10 cellular contexts compared by ENCODE assay signal in the genomic region with DNA sequence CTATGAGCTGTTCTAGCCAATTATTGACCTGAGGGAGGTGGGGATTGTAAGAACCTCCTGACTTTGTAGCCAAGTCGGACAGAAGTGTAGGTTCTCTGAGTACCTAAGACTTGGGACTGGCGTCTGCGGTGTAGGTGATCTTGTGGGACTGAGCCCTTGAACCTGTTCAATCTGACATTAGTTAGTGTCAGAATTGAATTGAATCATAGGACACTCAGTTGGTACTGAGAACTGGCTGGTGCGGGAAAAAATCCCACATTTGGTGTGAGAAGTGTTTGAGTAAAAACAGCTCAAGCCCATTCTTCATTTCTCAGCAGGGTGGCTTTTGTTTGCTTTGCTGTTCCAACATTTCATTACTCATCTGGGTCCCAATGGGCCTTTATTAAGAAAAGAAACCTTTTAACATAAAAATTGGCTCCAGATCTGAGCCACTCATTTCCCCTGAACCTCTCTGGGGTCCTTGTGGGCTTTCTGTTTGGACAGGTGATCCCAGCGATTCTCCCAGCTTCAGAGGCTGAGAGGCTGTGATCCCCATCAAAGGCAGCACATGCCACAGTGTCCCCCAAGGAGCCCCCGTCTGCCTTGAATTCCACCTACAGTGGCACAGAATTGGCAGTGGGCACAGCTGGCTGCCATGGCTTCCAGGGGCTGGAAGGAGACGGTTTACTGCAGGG.
DNase-seq lines count a peak whose midpoint lies in the region; ATAC-seq, FAIRE-seq and TF ChIP-seq lines count a peak whose summit lies in the region.
"Had no signal": no experiment of that assay in that cellular context is flagged by ENCODE, and none has a peak within 500 bp of the region (broad histone marks: within the 10 kb centered on the region; RNA-seq: fewer than 3 reads in every experiment).

No MANE protein-coding gene starts in this region.

- H3K27ac ChIP-seq in A549 (peak overlapping the region; percentile 91 to 93), mesenchymal stem cell (ENCODE audit: low read length, poor library complexity, severe bottlenecking) (peak overlapping the region; percentile 38)

- peak overlapping the region; percentile 43 for H3K9ac ChIP-seq in mesenchymal stem cell (ENCODE audit: low read length)

- H3K36me3 Mint-ChIP-seq in chondrocyte (ENCODE audit: low read depth): no peaks in the 10 kb centered on the region
- H3K36me3 Mint-ChIP-seq in CD14-positive monocyte: no peaks in the 10 kb centered on the region

- 0% methylated on average over 7 of the region's 7 CpGs for WGBS in A549 (ENCODE audit: missing lambda C conversion rate)
- WGBS in mesenchymal stem cell: 85% methylated on average over 7 of the region's 7 CpGs

- peaks cover 41% of the 10 kb centered on the region for H3K4me1 Mint-ChIP-seq in chondrocyte (ENCODE audit: low read depth)
- H3K4me1 Mint-ChIP-seq in CD14-positive monocyte: no peaks in the 10 kb centered on the region

- H3K18ac ChIP-seq in mesenchymal stem cell (ENCODE audit: low read depth in 1 of 2, low read length in 2 of 2): no peak overlapping the region

- no peak overlapping the region for H2BK5ac ChIP-seq in mesenchymal stem cell (ENCODE audit: low read depth, low read length, poor library complexity, severe bottlenecking)

- H3K27me3 Mint-ChIP-seq in chondrocyte (ENCODE audit: low read depth) (no peaks in the 10 kb centered on the region), CD14-positive monocyte (ENCODE audit: low read depth in 3 of 3) (peaks cover 29 to 39% (median 30%) of the 10 kb centered on the region in 3 donors)

- TF ChIP-seq RAD21 in A549 (conservative IDR thresholded peaks at IDR 0.05 in 1 of 2, IDR thresholded peaks at IDR 0.05 in 1 of 2): peak in 1 of 2 experiments; percentile 9; a peak in 1 of 5 replicates
- no peak for TF ChIP-seq RAD21 in Ishikawa (IDR thresholded peaks at IDR 0.05; ENCODE audit: low read depth)

- no peaks in the 10 kb centered on the region for H3K9me3 ChIP-seq in A549
- no peaks in the 10 kb centered on the region for H3K9me3 ChIP-seq in mesenchymal stem cell (ENCODE audit: control insufficient read depth, low read length)

- H2AFZ ChIP-seq in mesenchymal stem cell (ENCODE audit: low read depth, low read length): no peak overlapping the region

- H3K27me3 ChIP-seq in mesenchymal stem cell (ENCODE audit: control insufficient read depth in 1 of 2, insufficient read depth in 1 of 2, low read length in 2 of 2): peaks cover 0 to 13% of the 10 kb centered on the region in 2 experiments

- peak in 1 of 2 experiments; percentile 64 for DNase-seq in A549 (ENCODE audit: low read depth in 1 of 2, low spot score in 1 of 2)
- no peak for DNase-seq in chondrocyte (ENCODE audit: low spot score)
- DNase-seq in mesenchymal stem cell: no peak
- no peak for DNase-seq in ureter (ENCODE audit: low spot score)
- DNase-seq in CD14-positive monocyte (ENCODE audit: low spot score): no peak
- no peak for DNase-seq in NCI-H748 treated with DMSO at 0.1 percent for 48 hours (lab: John Stamatoyannopoulos, UW)
- DNase-seq: activated T-cell treated with anti-CD3 and anti-CD28 coated beads, Interleukin-2, amount 50 U/mL, for 48 hours had no signal

- H3K27ac Mint-ChIP-seq in chondrocyte (ENCODE audit: unreplicated experiment) (peak overlapping the region; percentile 95), CD14-positive monocyte (no peak overlapping the region)

- FAIRE-seq in A549 (lab: Jason Lieb, UNC): peak; percentile 43
- FAIRE-seq: islet of Langerhans had no signal

- peak overlapping the region in 1 of 2 experiments; percentile 60 for H3K23ac ChIP-seq in mesenchymal stem cell (ENCODE audit: low read length in 2 of 2)

- H3K4me3 Mint-ChIP-seq in chondrocyte (ENCODE audit: unreplicated experiment) (peak overlapping the region; percentile 23), CD14-positive monocyte (no peak overlapping the region)

- no peak overlapping the region for H3K14ac ChIP-seq in mesenchymal stem cell (ENCODE audit: low read length in 2 of 2)

- CTCF ChIA-PET in A549 (lab: Yijun Ruan, JAX): interaction anchor here (0.8 to 8.3 kb wide), 10 partner anchors 13 to 402 kb away, joined by 3 to 75 read pairs (median 6); no protein-coding TSS in a partner anchor

- intact Hi-C loops in CD14-positive monocyte (cut with micrococcal nuclease): no loop called here

- no peak overlapping the region for H3K4ac ChIP-seq in mesenchymal stem cell (ENCODE audit: low read depth in 1 of 2, low read length in 2 of 2)

- no peak overlapping the region for H4K91ac ChIP-seq in mesenchymal stem cell (ENCODE audit: low read length)

- ATAC-seq in A549 (peak; percentile 13 to 57), HG02884 (IDR thresholded peaks at IDR 0.05; ENCODE audit: unreplicated experiment) (no peak)

- TF ChIP-seq POLR2A in A549 (IDR thresholded peaks at IDR 0.05; ENCODE audit: low read length): no peak; the same call in none of the 2 replicates

- H3K4me3 ChIP-seq in A549: peak overlapping the region; percentile 31
- peak overlapping the region in 1 of 2 experiments; percentile 32 for H3K4me3 ChIP-seq in mesenchymal stem cell (ENCODE audit: insufficient read depth in 1 of 2, low read depth in 1 of 2, low read length in 2 of 2)

- no peaks in the 10 kb centered on the region for H3K79me1 ChIP-seq in mesenchymal stem cell (replicated peaks; ENCODE audit: low read length, poor library complexity, severe bottlenecking)

- H3K36me3 ChIP-seq in mesenchymal stem cell (ENCODE audit: control insufficient read depth in 1 of 2, insufficient read depth in 2 of 2, low read depth in 1 of 2, low read length in 2 of 2): no peaks in the 10 kb centered on the region

- H2BK12ac ChIP-seq in mesenchymal stem cell (ENCODE audit: low read length in 2 of 2): no peak overlapping the region

- peak; percentile 79 to 85; a peak in 3 of 5 replicates for TF ChIP-seq EP300 in A549 (IDR thresholded peaks at IDR 0.05)
- TF ChIP-seq EP300 in Ishikawa (IDR thresholded peaks at IDR 0.05; ENCODE audit: borderline replicate concordance): no peak; the same call in 1 of the 2 replicates

- no peak overlapping the region for H2BK120ac ChIP-seq in mesenchymal stem cell (ENCODE audit: low read depth, low read length)

- TF ChIP-seq CTCF in A549 (IDR thresholded peaks at IDR 0.05) (no peak), chondrocyte (IDR thresholded peaks at IDR 0.05) (no peak), CD14-positive monocyte (IDR thresholded peaks at IDR 0.05) (no peak)

- no peak overlapping the region for H4K8ac ChIP-seq in mesenchymal stem cell (ENCODE audit: low read length)

- H3K9me3 Mint-ChIP-seq in chondrocyte (ENCODE audit: low read depth): no peaks in the 10 kb centered on the region
- H3K9me3 Mint-ChIP-seq in CD14-positive monocyte: peaks cover 0 to 11% (median 3%) of the 10 kb centered on the region in 7 donors

- H3K4me1 ChIP-seq in A549 (peaks cover 51% of the 10 kb centered on the region), mesenchymal stem cell (ENCODE audit: control insufficient read depth, insufficient read depth, low read depth, low read length) (peaks cover 31% of the 10 kb centered on the region)

- POLR2A ChIA-PET in A549 (lab: Yijun Ruan, JAX): interaction anchor here (0.8 to 1.8 kb wide), 4 partner anchors 9 to 66 kb away, joined by 3 to 7 read pairs (median 4); no protein-coding TSS in a partner anchor

- H2AK5ac ChIP-seq in mesenchymal stem cell (ENCODE audit: low read length, severe bottlenecking): peak overlapping the region; percentile 76

- peak overlapping the region; percentile 79 for H3K4me2 ChIP-seq in A549
- H3K4me2 ChIP-seq in mesenchymal stem cell (ENCODE audit: low read length, poor library complexity, severe bottlenecking): peak overlapping the region; percentile 64

- H2BK15ac ChIP-seq in mesenchymal stem cell (ENCODE audit: low read depth, poor library complexity, severe bottlenecking): no peak overlapping the region

TF ChIP-seq in A549, 52 proteins besides CTCF, POLR2A, EP300 and RAD21 (continues in another document):
- TF ChIP-seq FOSB (CRISPR knock-in tag; IDR thresholded peaks at IDR 0.05): peak; percentile 89
- peak; percentile 78; the same call in 1 of the 2 replicates for TF ChIP-seq GATA3 (IDR thresholded peaks at IDR 0.05; ENCODE audit: borderline replicate concordance)
- TF ChIP-seq ESRRA (IDR thresholded peaks at IDR 0.05; ENCODE audit: borderline replicate concordance, low read length): no peak
- TF ChIP-seq KDM5A (IDR thresholded peaks at IDR 0.05): no peak
- peak; percentile 64; the same call in 1 of the 2 replicates for TF ChIP-seq ATOH8 (CRISPR knock-in tag; IDR thresholded peaks at IDR 0.05; ENCODE audit: low read depth)
- TF ChIP-seq KDM1A (IDR thresholded peaks at IDR 0.05; ENCODE audit: low read depth): no peak
- TF ChIP-seq NR3C1 (IDR thresholded peaks at IDR 0.05): no peak
- TF ChIP-seq CBX8 (IDR thresholded peaks at IDR 0.05): no peak
- peak; percentile 62 for TF ChIP-seq FOSL2 (IDR thresholded peaks at IDR 0.05)
- TF ChIP-seq FOSL2 (CRISPR knock-in tag; IDR thresholded peaks at IDR 0.05): peak; percentile 66

TF ChIP-seq in Ishikawa, 13 proteins besides CTCF, POLR2A, EP300 and RAD21:
- TF ChIP-seq NFIC (IDR thresholded peaks at IDR 0.05) (peak; percentile 50), FOXM1 (IDR thresholded peaks at IDR 0.05; ENCODE audit: borderline replicate concordance, low read depth) (0 out of 2 replicates have a peak, but pooled peaks have one; percentile 27), TCF12 (IDR thresholded peaks at IDR 0.05; ENCODE audit: low read depth) (peak; percentile 48; the same call in 1 of the 2 replicates), TAF1 (IDR thresholded peaks at IDR 0.05; ENCODE audit: low read depth) (no peak), CREB1 (IDR thresholded peaks at IDR 0.05; ENCODE audit: low read depth) (no peak), USF1 (IDR thresholded peaks at IDR 0.05) (no peak)
